ENCODE assay signal across 19 cellular contexts in genomic region chr20:33837096-33837830, GRCh38. TPM values are rescaled to one million over a fixed set of nuclear protein-coding genes. Genes with fewer than 3 reads are reported as not detected.
DNase-seq lines count a peak whose midpoint lies in the region; ATAC-seq and TF ChIP-seq lines count a peak whose summit lies in the region.
"Had no signal": no experiment of that assay in that cellular context is flagged by ENCODE, and none has a peak within 500 bp of the region (broad histone marks: within the 10 kb centered on the region; RNA-seq: fewer than 3 reads in every experiment).

No MANE protein-coding gene starts in this region.

- no peak overlapping the region for H3K4me3 ChIP-seq in naive thymus-derived CD4-positive, alpha-beta T cell (ENCODE audit: low read length)
- no peak overlapping the region for H3K4me3 ChIP-seq in esophagus squamous epithelium

- no peaks in the 10 kb centered on the region for H3K9me3 Mint-ChIP-seq in Calu3 (ENCODE audit: low read depth, unreplicated experiment)
- H3K9me3 Mint-ChIP-seq in activated T-helper 1 cell treated with anti-CD3 and anti-CD28 coated beads, Interleukin-12 subunit alpha, Interleukin-12 subunit beta, Interleukin-2, Interleukin-4 antibody, amounts not matched to agents 30 ng/mL and 10 ng/mL and 1 ng/mL, durations not matched to agents 14 hours and 24 hours and 36 hours, result no peaks in the 10 kb centered on the region
- no peaks in the 10 kb centered on the region for H3K9me3 Mint-ChIP-seq in naive thymus-derived CD4-positive, alpha-beta T cell
- H3K9me3 Mint-ChIP-seq: H9; stimulated activated naive CD8-positive, alpha-beta T cell treated with anti-CD3 and anti-CD28 coated beads, Interleukin-15, Interleukin-2, amounts not matched to agents 100 ng/mL and 50 ng/mL, for 24 hours had no signal

- no peak overlapping the region for H3K4me3 Mint-ChIP-seq in Calu3 (ENCODE audit: low read depth, unreplicated experiment)
- H3K4me3 Mint-ChIP-seq in activated T-helper 1 cell treated with anti-CD3 and anti-CD28 coated beads, Interleukin-12 subunit alpha, Interleukin-12 subunit beta, Interleukin-2, Interleukin-4 antibody, amounts not matched to agents 30 ng/mL and 10 ng/mL and 1 ng/mL, durations not matched to agents 14 hours and 24 hours and 36 hours, result peak overlapping the region; percentile 30
- peak overlapping the region in 6 of 10 donors; percentile 6 to 50 (median 40) for H3K4me3 Mint-ChIP-seq in naive thymus-derived CD4-positive, alpha-beta T cell
- H3K4me3 Mint-ChIP-seq: H9; stimulated activated naive CD8-positive, alpha-beta T cell treated with anti-CD3 and anti-CD28 coated beads, Interleukin-15, Interleukin-2, amounts not matched to agents 100 ng/mL and 50 ng/mL, for 24 hours had no signal

- ATAC-seq in naive thymus-derived CD4-positive, alpha-beta T cell, result no peak
- ATAC-seq: left cardiac atrium, Panc1, sciatic nerve had no signal

- H3K4me1 ChIP-seq in naive thymus-derived CD4-positive, alpha-beta T cell (ENCODE audit: control insufficient read depth in 2 of 2, insufficient read depth in 2 of 2, low read length in 2 of 2), result peaks cover 8 to 53% of the 10 kb centered on the region in 2 donors
- H3K4me1 ChIP-seq in esophagus squamous epithelium, result peaks cover 0 to 85% (median 60%) of the 10 kb centered on the region in 3 donors

- intact Hi-C loops in Calu3 (cut with micrococcal nuclease; ENCODE audit: unreplicated experiment), result no loop called here
- intact Hi-C loops in activated T-helper 1 cell treated with anti-CD3 and anti-CD28 coated beads, Interleukin-12 subunit alpha, Interleukin-12 subunit beta, Interleukin-2, Interleukin-4 antibody, amounts not matched to agents 30 ng/mL and 10 ng/mL and 1 ng/mL, durations not matched to agents 14 hours and 24 hours and 36 hours (cut with micrococcal nuclease), result no loop called here
- intact Hi-C loops in naive thymus-derived CD4-positive, alpha-beta T cell (cut with micrococcal nuclease), result no loop called here
- intact Hi-C loops in esophagus squamous epithelium (cut with DNase I), result no loop called here

- H3K27ac Mint-ChIP-seq in Calu3 (ENCODE audit: unreplicated experiment), result peak overlapping the region; percentile 36
- H3K27ac Mint-ChIP-seq in activated T-helper 1 cell treated with anti-CD3 and anti-CD28 coated beads, Interleukin-12 subunit alpha, Interleukin-12 subunit beta, Interleukin-2, Interleukin-4 antibody, amounts not matched to agents 30 ng/mL and 10 ng/mL and 1 ng/mL, durations not matched to agents 14 hours and 24 hours and 36 hours, result peak overlapping the region; percentile 36
- H3K27ac Mint-ChIP-seq in naive thymus-derived CD4-positive, alpha-beta T cell, result peak overlapping the region in 8 of 9 donors; percentile 17 to 75 (median 41)
- H3K27ac Mint-ChIP-seq: stimulated activated naive CD8-positive, alpha-beta T cell treated with anti-CD3 and anti-CD28 coated beads, Interleukin-15, Interleukin-2, amounts not matched to agents 100 ng/mL and 50 ng/mL, for 24 hours had no signal

- no peak for TF ChIP-seq POLR2A in esophagus squamous epithelium (IDR thresholded peaks at IDR 0.05)

- peaks cover 92% of the 10 kb centered on the region for H3K4me1 Mint-ChIP-seq in Calu3 (ENCODE audit: low read depth, unreplicated experiment)
- peaks cover 56% of the 10 kb centered on the region for H3K4me1 Mint-ChIP-seq in activated T-helper 1 cell treated with anti-CD3 and anti-CD28 coated beads, Interleukin-12 subunit alpha, Interleukin-12 subunit beta, Interleukin-2, Interleukin-4 antibody, amounts not matched to agents 30 ng/mL and 10 ng/mL and 1 ng/mL, durations not matched to agents 14 hours and 24 hours and 36 hours (ENCODE audit: low read depth)
- H3K4me1 Mint-ChIP-seq in naive thymus-derived CD4-positive, alpha-beta T cell, result peaks cover 64 to 92% (median 88%) of the 10 kb centered on the region in 7 donors

- POLR2A ChIA-PET in naive thymus-derived CD4-positive, alpha-beta T cell (lab: Charles Lee), result interaction anchor here (0.7 to 1.3 kb wide), 2 partner anchors 9 to 15 kb away, joined by 3 read pairs; no protein-coding TSS in a partner anchor

- WGBS in esophagus squamous epithelium, 2 donors, result 86 to 94% methylated on average over 5 of the region's 5 CpGs

- no TSS peak for BruUV-seq in Calu3 (replicated peaks; lab: Mats Ljungman, UMichigan)

- no peak for TF ChIP-seq CTCF in Calu3 (IDR thresholded peaks at IDR 0.05; ENCODE audit: unreplicated experiment)
- TF ChIP-seq CTCF in esophagus squamous epithelium (IDR thresholded peaks at IDR 0.05), result no peak

- peaks cover 0 to 12% (median 0%) of the 10 kb centered on the region in 3 experiments for H3K36me3 ChIP-seq in naive thymus-derived CD4-positive, alpha-beta T cell (ENCODE audit: control insufficient read depth in 2 of 3, insufficient read depth in 3 of 3, low read length in 3 of 3)
- H3K36me3 ChIP-seq in esophagus squamous epithelium, result peaks cover 0 to 18% (median 0%) of the 10 kb centered on the region in 3 donors

- H3K27ac ChIP-seq in naive thymus-derived CD4-positive, alpha-beta T cell (ENCODE audit: low read depth, low read length), result no peak overlapping the region
- peak overlapping the region in 1 of 4 donors; percentile 8 for H3K27ac ChIP-seq in esophagus squamous epithelium
- H3K27ac ChIP-seq: 22Rv1 had no signal

- no peaks in the 10 kb centered on the region for H3K9me3 ChIP-seq in naive thymus-derived CD4-positive, alpha-beta T cell (ENCODE audit: control insufficient read depth in 2 of 3, low read length in 3 of 3)
- no peaks in the 10 kb centered on the region for H3K9me3 ChIP-seq in esophagus squamous epithelium

- DNase-seq in NCI-H82 (lab: John Stamatoyannopoulos, UW), result peak; percentile 44
- no peak for DNase-seq in NCI-H82 treated with DMSO at 0.1 percent for 48 hours (lab: John Stamatoyannopoulos, UW; ENCODE audit: unreplicated experiment)
- no peak for DNase-seq in Calu3
- no peak for DNase-seq in activated T-helper 1 cell treated with anti-CD3 and anti-CD28 coated beads, Interleukin-12 subunit alpha, Interleukin-12 subunit beta, Interleukin-2, Interleukin-4 antibody, amounts not matched to agents 30 ng/mL and 10 ng/mL and 1 ng/mL, durations not matched to agents 14 hours and 24 hours and 36 hours (ENCODE audit: low spot score)
- no peak for DNase-seq in naive thymus-derived CD4-positive, alpha-beta T cell
- DNase-seq in esophagus squamous epithelium (lab: John Stamatoyannopoulos, UW), result no peak
- no peak for DNase-seq in CD1c-positive myeloid dendritic cell (ENCODE audit: extremely low spot score)
- DNase-seq in COLO829 (ENCODE audit: low spot score), result no peak
- DNase-seq: activated gamma-delta T cell, caudate nucleus, erythroblast, H9, Kasumi-1, left cardiac atrium, NCI-H510A treated with DMSO at 0.1 percent for 48 hours had no signal

- CTCF ChIA-PET in Calu3 (lab: Charles Lee), result interaction anchor here (1.7 kb wide), 1 partner anchor 11 kb away, joined by 5 read pairs; no protein-coding TSS in a partner anchor
- CTCF ChIA-PET in naive thymus-derived CD4-positive, alpha-beta T cell (lab: Charles Lee), result interaction anchor here (1.1 to 1.2 kb wide), 2 partner anchors 17 to 44 kb away, joined by 3 read pairs; no protein-coding TSS in a partner anchor

- H3K27me3 ChIP-seq in naive thymus-derived CD4-positive, alpha-beta T cell (ENCODE audit: control insufficient read depth in 2 of 2, insufficient read depth in 2 of 2, low read length in 2 of 2), result no peaks in the 10 kb centered on the region
- H3K27me3 ChIP-seq in esophagus squamous epithelium, result no peaks in the 10 kb centered on the region

- H3K36me3 Mint-ChIP-seq in Calu3 (ENCODE audit: insufficient read depth, unreplicated experiment), result peaks cover 29% of the 10 kb centered on the region
- H3K36me3 Mint-ChIP-seq in activated T-helper 1 cell treated with anti-CD3 and anti-CD28 coated beads, Interleukin-12 subunit alpha, Interleukin-12 subunit beta, Interleukin-2, Interleukin-4 antibody, amounts not matched to agents 30 ng/mL and 10 ng/mL and 1 ng/mL, durations not matched to agents 14 hours and 24 hours and 36 hours (ENCODE audit: low read depth), result peaks cover 25% of the 10 kb centered on the region
- H3K36me3 Mint-ChIP-seq in naive thymus-derived CD4-positive, alpha-beta T cell, result peaks cover 7 to 33% (median 20%) of the 10 kb centered on the region in 5 donors

- H3K27me3 Mint-ChIP-seq in Calu3 (ENCODE audit: unreplicated experiment), result no peaks in the 10 kb centered on the region
- H3K27me3 Mint-ChIP-seq in activated T-helper 1 cell treated with anti-CD3 and anti-CD28 coated beads, Interleukin-12 subunit alpha, Interleukin-12 subunit beta, Interleukin-2, Interleukin-4 antibody, amounts not matched to agents 30 ng/mL and 10 ng/mL and 1 ng/mL, durations not matched to agents 14 hours and 24 hours and 36 hours (ENCODE audit: insufficient read depth), result no peaks in the 10 kb centered on the region
- H3K27me3 Mint-ChIP-seq in naive thymus-derived CD4-positive, alpha-beta T cell, result no peaks in the 10 kb centered on the region
- H3K27me3 Mint-ChIP-seq: stimulated activated naive CD8-positive, alpha-beta T cell treated with anti-CD3 and anti-CD28 coated beads, Interleukin-15, Interleukin-2, amounts not matched to agents 100 ng/mL and 50 ng/mL, for 24 hours had no signal

RNA-seq across cellular contexts. Expression of gene CHMP4B, which starts 26.1 kb away (rescaled TPM):
- total RNA-seq in Calu3 (2022) (234 and 245 TPM in 2 replicates), esophagus squamous epithelium (100 to 1,000 TPM in 2 of 4 donors, 10 to 100 TPM in 2; 77.2 to 147 (median 107) TPM)
- 94.5 and 96.4 TPM in 2 replicates for total RNA-seq in activated T-helper 1 cell treated with anti-CD3 and anti-CD28 coated beads, Interleukin-12 subunit alpha, Interleukin-12 subunit beta, Interleukin-2, Interleukin-4 antibody, amounts not matched to agents 30 ng/mL and 10 ng/mL and 1 ng/mL, durations not matched to agents 14 hours and 24 hours and 36 hours
- total RNA-seq in naive thymus-derived CD4-positive, alpha-beta T cell, result 10 to 100 TPM; 47.5 to 80.8 (median 54.4) TPM
- polyA plus RNA-seq in naive thymus-derived CD4-positive, alpha-beta T cell, result 1 to 10 TPM; 4.9 to 5.2 TPM
